ENCODE assay signal across 26 cellular contexts in the genomic region with DNA sequence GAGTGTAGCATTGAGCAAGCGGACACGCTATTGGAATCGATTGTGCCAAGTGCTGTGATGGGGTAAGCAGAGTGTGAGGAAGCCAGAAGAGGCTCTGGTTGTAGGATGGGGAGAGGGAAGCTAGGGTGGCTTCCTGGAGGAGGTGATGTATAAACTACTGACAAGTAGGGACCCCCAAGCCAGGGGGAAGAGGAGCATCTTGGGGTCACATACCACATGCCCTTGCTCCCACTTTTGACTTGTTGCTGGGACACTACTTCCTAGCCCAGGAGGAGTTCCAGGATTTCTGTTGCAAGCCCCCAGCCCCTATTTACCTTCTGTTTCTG. TPM values are rescaled to one million over a fixed set of nuclear protein-coding genes. Genes with fewer than 3 reads are reported as not detected.
DNase-seq lines count a peak whose midpoint lies in the region; ATAC-seq and TF ChIP-seq lines count a peak whose summit lies in the region.
"Had no signal": no experiment of that assay in that cellular context is flagged by ENCODE, and none has a peak within 500 bp of the region (broad histone marks: within the 10 kb centered on the region; RNA-seq: fewer than 3 reads in every experiment).

No MANE protein-coding gene starts in this region.

- H3K36me3 Mint-ChIP-seq in MCF 10A (ENCODE audit: insufficient read depth, unreplicated experiment): no peaks in the 10 kb centered on the region
- H3K36me3 Mint-ChIP-seq in chondrocyte (ENCODE audit: low read depth): no peaks in the 10 kb centered on the region
- H3K36me3 Mint-ChIP-seq: CD8-positive, alpha-beta T cell had no signal

- no peak overlapping the region for H4K8ac ChIP-seq in mesendoderm (ENCODE audit: low read depth, low read length)

- no peak overlapping the region for H3K4ac ChIP-seq in mesendoderm (ENCODE audit: low read depth, low read length)

- no peaks in the 10 kb centered on the region for H3K9me3 ChIP-seq in breast epithelium
- H3K9me3 ChIP-seq: lower lobe of right lung, SJCRH30, tibial artery had no signal

- H3K9me3 Mint-ChIP-seq in MCF 10A (ENCODE audit: unreplicated experiment): no peaks in the 10 kb centered on the region
- peaks cover 7% of the 10 kb centered on the region for H3K9me3 Mint-ChIP-seq in chondrocyte (ENCODE audit: low read depth)
- H3K9me3 Mint-ChIP-seq: activated B cell treated with CpG ODN at 0.5 μM for 24 hours; activated T-helper 1 cell treated with anti-CD3 and anti-CD28 coated beads, Interleukin-12 subunit alpha, Interleukin-12 subunit beta, Interleukin-2, Interleukin-4 antibody, amounts not matched to agents 30 ng/mL and 10 ng/mL and 1 ng/mL, durations not matched to agents 14 hours and 24 hours and 36 hours; CD8-positive, alpha-beta T cell had no signal

- no peak overlapping the region for H3K4me3 Mint-ChIP-seq in MCF 10A (ENCODE audit: unreplicated experiment)
- H3K4me3 Mint-ChIP-seq in chondrocyte (ENCODE audit: unreplicated experiment): no peak overlapping the region
- H3K4me3 Mint-ChIP-seq: activated B cell treated with CpG ODN at 0.5 μM for 24 hours; activated T-helper 1 cell treated with anti-CD3 and anti-CD28 coated beads, Interleukin-12 subunit alpha, Interleukin-12 subunit beta, Interleukin-2, Interleukin-4 antibody, amounts not matched to agents 30 ng/mL and 10 ng/mL and 1 ng/mL, durations not matched to agents 14 hours and 24 hours and 36 hours; B cell; CD8-positive, alpha-beta T cell had no signal

- TF ChIP-seq CTCF in MCF 10A (IDR thresholded peaks at IDR 0.05; ENCODE audit: unreplicated experiment): no peak
- no peak for TF ChIP-seq CTCF in breast epithelium (IDR thresholded peaks at IDR 0.05)
- no peak for TF ChIP-seq CTCF in chondrocyte (IDR thresholded peaks at IDR 0.05)

- TF ChIP-seq POLR2A in breast epithelium (IDR thresholded peaks at IDR 0.05): no peak

- no peak overlapping the region for H2BK5ac ChIP-seq in mesendoderm (ENCODE audit: low read length)

- no TSS peak for BruUV-seq in MCF 10A (replicated peaks; lab: Mats Ljungman, UMichigan)

- H3K79me1 ChIP-seq in mesendoderm (ENCODE audit: low read length): no peaks in the 10 kb centered on the region

- intact Hi-C loops in MCF 10A (cut with micrococcal nuclease) (no loop called here), breast epithelium (cut with DNase I; ENCODE audit: low total_unique reads) (no loop called here)

- no peaks in the 10 kb centered on the region for H3K36me3 ChIP-seq in breast epithelium
- no peaks in the 10 kb centered on the region for H3K36me3 ChIP-seq in mesendoderm (ENCODE audit: control insufficient read depth, insufficient read depth, low read length)
- H3K36me3 ChIP-seq: lower lobe of right lung, SJCRH30, tibial artery had no signal

- no peaks in the 10 kb centered on the region for H3K27me3 ChIP-seq in breast epithelium
- H3K27me3 ChIP-seq in mesendoderm (ENCODE audit: insufficient read depth, low read length, poor library complexity): no peaks in the 10 kb centered on the region

- no peak overlapping the region for H3K27ac ChIP-seq in breast epithelium
- no peak overlapping the region for H3K27ac ChIP-seq in mesendoderm (ENCODE audit: low read depth, low read length)
- H3K27ac ChIP-seq: lower lobe of right lung, SJCRH30, tibial artery had no signal

- H3K23ac ChIP-seq in mesendoderm (ENCODE audit: low read length): no peak overlapping the region

- H3K4me1 ChIP-seq in breast epithelium: no peaks in the 10 kb centered on the region
- H3K4me1 ChIP-seq in mesendoderm (ENCODE audit: control insufficient read depth, low read depth, low read length): peaks cover 2% of the 10 kb centered on the region
- H3K4me1 ChIP-seq: SJCRH30 had no signal

- DNase-seq in MCF 10A (ENCODE audit: unreplicated experiment) (no peak), breast epithelium (ENCODE audit: low spot score in 2 of 2) (no peak), chondrocyte (ENCODE audit: low spot score) (no peak), mesendoderm (no peak), SIG-M5 (lab: John Stamatoyannopoulos, UW) (no peak), T-helper 9 cell (no peak)
- DNase-seq: activated B cell treated with CpG ODN at 0.5 μM for 24 hours; activated CD4-positive, alpha-beta T cell treated with anti-CD3 and anti-CD28 coated beads, Interleukin-2, amount 50 U/mL, for 48 hours; activated naive CD4-positive, alpha-beta T cell treated with anti-CD3 and anti-CD28 coated beads, Interleukin-2, amount 50 U/mL, for 16 hours; anterior cingulate cortex; CD8-positive, alpha-beta T cell; DMS 273 treated with DMSO at 0.1 percent for 48 hours; glutamatergic neuron; lower lobe of right lung; NCI-H1105; NCI-H187 treated with DMSO at 0.1 percent for 48 hours; NCI-H524; SJCRH30; tibial artery had no signal

- peaks cover 19% of the 10 kb centered on the region for H3K4me1 Mint-ChIP-seq in MCF 10A (ENCODE audit: insufficient read depth, unreplicated experiment)
- peaks cover 21% of the 10 kb centered on the region for H3K4me1 Mint-ChIP-seq in chondrocyte (ENCODE audit: low read depth)

- no peaks in the 10 kb centered on the region for H3K79me2 ChIP-seq in mesendoderm (ENCODE audit: control insufficient read depth, insufficient read depth, low read length)

- CTCF ChIA-PET in MCF 10A (lab: Yijun Ruan, JAX): interaction anchor here (0.6 to 1.8 kb wide), 9 partner anchors 12 to 159 kb away, joined by 3 to 9 read pairs (median 4); no protein-coding TSS in a partner anchor

- H2AK5ac ChIP-seq in mesendoderm (ENCODE audit: low read length): no peak overlapping the region

- no peak overlapping the region for H2BK15ac ChIP-seq in mesendoderm (replicated peaks; ENCODE audit: low read depth)

- no CpG with 5 or more reads among the region's 3 CpGs for WGBS in mesendoderm (ENCODE audit: extremely low coverage, insufficient coverage, low lambda C conversion rate)

- no peak overlapping the region for H3K4me2 ChIP-seq in mesendoderm (ENCODE audit: low read length)

- H3K9ac ChIP-seq in mesendoderm (ENCODE audit: low read length): no peak overlapping the region

- H3K56ac ChIP-seq in mesendoderm (ENCODE audit: low read length): peak overlapping the region; percentile 58

- ATAC-seq in activated CD4-positive, CD25-positive, alpha-beta regulatory T cell treated with anti-CD3 and anti-CD28 coated beads, Interleukin-2, amount 50 U/mL, for 24 hours: no peak
- no peak for ATAC-seq in GM19467 (IDR thresholded peaks at IDR 0.05; ENCODE audit: unreplicated experiment)
- ATAC-seq: CD8-positive, alpha-beta T cell had no signal

- H3K27ac Mint-ChIP-seq in MCF 10A (ENCODE audit: low read depth, unreplicated experiment) (peak overlapping the region; percentile 73), chondrocyte (ENCODE audit: unreplicated experiment) (peak overlapping the region; percentile 57)
- H3K27ac Mint-ChIP-seq: activated B cell treated with CpG ODN at 0.5 μM for 24 hours; activated T-helper 1 cell treated with anti-CD3 and anti-CD28 coated beads, Interleukin-12 subunit alpha, Interleukin-12 subunit beta, Interleukin-2, Interleukin-4 antibody, amounts not matched to agents 30 ng/mL and 10 ng/mL and 1 ng/mL, durations not matched to agents 14 hours and 24 hours and 36 hours; B cell; CD8-positive, alpha-beta T cell; IgD-negative memory B cell had no signal

- H4K5ac ChIP-seq in mesendoderm (ENCODE audit: low read length): no peak overlapping the region

- no peak overlapping the region for H2BK120ac ChIP-seq in mesendoderm (ENCODE audit: low read depth, low read length)

- H3K18ac ChIP-seq in mesendoderm (ENCODE audit: low read length): no peak overlapping the region

- H3K27me3 Mint-ChIP-seq in MCF 10A (ENCODE audit: insufficient read depth, unreplicated experiment) (no peaks in the 10 kb centered on the region), chondrocyte (ENCODE audit: low read depth) (no peaks in the 10 kb centered on the region)
- H3K27me3 Mint-ChIP-seq: B cell, IgD-negative memory B cell had no signal

- H3K4me3 ChIP-seq in breast epithelium (no peak overlapping the region), mesendoderm (ENCODE audit: low read length) (no peak overlapping the region)
- H3K4me3 ChIP-seq: lower lobe of right lung, SJCRH30, skin epidermis, tibial artery had no signal

- POLR2A ChIA-PET in MCF 10A (lab: Yijun Ruan, JAX): interaction anchor here (0.7 to 2.3 kb wide), 15 partner anchors 12 to 146 kb away, joined by 3 to 15 read pairs (median 5); a partner anchor contains a TSS

RNA-seq across cellular contexts. Expression of a gene that starts 49.9 kb away (rescaled TPM):
- 0.12 and 0.19 TPM in 2 replicates for total RNA-seq in MCF 10A (2022)
- total RNA-seq in breast epithelium: 10 to 100 TPM in 1 of 3 donors, 1 to 10 TPM in 1, under 1 TPM in 1; under 0.01 to 10.7 (median 3.9) TPM
- total RNA-seq in chondrocyte: 0.12 to 0.22 TPM in 2 of 3 replicates, not detected in the other
- 7.5 TPM for polyA plus RNA-seq in mesendoderm (2013, experiment 1 of 2)
- polyA plus RNA-seq in mesendoderm (2013, experiment 2 of 2): 6.8 TPM
- total RNA-seq: pulmonary artery endothelial cell, SJCRH30 had no signal
